1 cellular context compared by ENCODE assay signal in genomic region chr2:106185475-106186184, GRCh38.
TF ChIP-seq lines count a peak whose summit lies in the region.

No MANE protein-coding gene starts in this region.

TF ChIP-seq in K562, 482 proteins besides CTCF, POLR2A, EP300 and RAD21 (continued from another document):
- TF ChIP-seq AFF1 (IDR thresholded peaks at IDR 0.05; ENCODE audit: low read depth in 1 of 2, partially characterized antibody in 2 of 2) (peak in 1 of 2 experiments; percentile 57), ZBTB5 (IDR thresholded peaks at IDR 0.05) (peak; percentile 66; the same call in 1 of the 2 replicates), SNIP1 (IDR thresholded peaks at IDR 0.05; ENCODE audit: low read depth) (no peak), GATA2 (CRISPR knock-in tag; IDR thresholded peaks at IDR 0.05) (peak; percentile 59), MAFF (IDR thresholded peaks at IDR 0.05; ENCODE audit: low read length) (no peak), RREB1 (CRISPR knock-in tag; IDR thresholded peaks at IDR 0.05) (no peak), ZNF561 (CRISPR knock-in tag; conservative IDR thresholded peaks at IDR 0.05) (no peak), CHD7 (IDR thresholded peaks at IDR 0.05; ENCODE audit: low read depth, low read length) (no peak), MECOM (CRISPR knock-in tag; IDR thresholded peaks at IDR 0.05) (no peak), SMARCE1 (IDR thresholded peaks at IDR 0.05) (peak; percentile 49; the same call in 1 of the 2 replicates), TFE3 (CRISPR knock-in tag; IDR thresholded peaks at IDR 0.05) (no peak), NFXL1 (CRISPR knock-in tag; IDR thresholded peaks at IDR 0.05) (no peak), STAT5A (IDR thresholded peaks at IDR 0.05; ENCODE audit: borderline replicate concordance, low read length) (peak; percentile 80), ZNF12 (CRISPR knock-in tag; IDR thresholded peaks at IDR 0.05) (peak; percentile 96)
